Comparison of ENCODE assay signal across 24 cellular contexts in the genomic region with DNA sequence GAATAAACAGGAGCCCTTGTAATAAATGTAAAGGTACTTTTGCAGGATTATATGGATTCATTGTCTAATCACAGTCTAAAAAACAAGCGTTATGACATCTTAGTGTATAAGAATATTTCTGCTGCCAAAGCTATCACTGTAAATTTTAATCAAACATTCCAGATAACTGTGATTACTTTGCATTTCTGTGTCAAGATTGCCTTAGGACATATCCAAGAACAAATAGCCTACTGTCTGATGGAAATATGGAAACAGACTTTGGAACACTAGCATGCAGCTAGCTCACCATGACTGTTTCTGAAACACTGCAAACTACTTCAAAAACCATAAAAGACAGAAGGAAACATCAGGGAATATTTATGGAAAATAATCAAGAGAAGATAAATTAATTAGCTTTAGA.
"Had no signal": no experiment of that assay in that cellular context is flagged by ENCODE, and none has a peak within 500 bp of the region (broad histone marks: within the 10 kb centered on the region; RNA-seq: fewer than 3 reads in every experiment).

No MANE protein-coding gene starts in this region.

- H3K36me3 ChIP-seq: left ventricle myocardium inferior, ovary, right atrium auricular region, right lobe of liver, tibial nerve, uterus had no signal

- H3K4me1 ChIP-seq: left ventricle myocardium inferior, right atrium auricular region, right lobe of liver, tibial nerve, uterus had no signal

- H3K4me3 ChIP-seq: hepatocyte, left ventricle myocardium inferior, lung, mucosa of descending colon, ovary, right atrium auricular region, right lobe of liver, skin epidermis, tibial nerve, uterus had no signal

- H3K9me3 ChIP-seq: mucosa of descending colon, ovary, right lobe of liver, tibial nerve, uterus had no signal

- H3K27me3 ChIP-seq: hepatocyte, ovary, right atrium auricular region, right lobe of liver, tibial nerve, uterus had no signal

- H3K36me3 Mint-ChIP-seq: mesothelial cell of epicardium; naive thymus-derived CD4-positive, alpha-beta T cell; natural killer cell treated with Interleukin-12 subunit alpha and Interleukin-12 subunit beta and Interleukin-15 and Interleukin-18, amount 100 ng/mL, for 72 hours; type B pancreatic cell had no signal

- ATAC-seq: mucosa of descending colon; naive thymus-derived CD4-positive, alpha-beta T cell; natural killer cell treated with Interleukin-12 subunit alpha and Interleukin-12 subunit beta and Interleukin-15 and Interleukin-18, amount 100 ng/mL, for 72 hours; right lobe of liver had no signal

- H3K9me3 Mint-ChIP-seq: mesothelial cell of epicardium; natural killer cell treated with Interleukin-12 subunit alpha and Interleukin-12 subunit beta and Interleukin-15 and Interleukin-18, amount 100 ng/mL, for 72 hours; stimulated activated naive CD8-positive, alpha-beta T cell treated with anti-CD3 and anti-CD28 coated beads, Interleukin-15, Interleukin-2, amounts not matched to agents 100 ng/mL and 50 ng/mL, for 24 hours; type B pancreatic cell had no signal

- H3K27ac Mint-ChIP-seq: mesothelial cell of epicardium; naive thymus-derived CD4-positive, alpha-beta T cell; natural killer cell treated with Interleukin-12 subunit alpha and Interleukin-12 subunit beta and Interleukin-15 and Interleukin-18, amount 100 ng/mL, for 72 hours; progenitor cell of endocrine pancreas; stimulated activated naive CD8-positive, alpha-beta T cell treated with anti-CD3 and anti-CD28 coated beads, Interleukin-15, Interleukin-2, amounts not matched to agents 100 ng/mL and 50 ng/mL, for 24 hours; type B pancreatic cell had no signal

- DNase-seq: islet precursor cell; left ventricle myocardium inferior; mesendoderm; mucosa of descending colon; naive thymus-derived CD4-positive, alpha-beta T cell; ovary; right lobe of liver; stimulated activated CD4-positive, alpha-beta T cell treated with anti-CD3 and anti-CD28 coated beads, Interleukin-12 subunit alpha, Interleukin-12 subunit beta, amount 100 ng/mL, for 4 hours; stimulated activated CD4-positive, alpha-beta T cell treated with anti-CD3 and anti-CD28 coated beads, Interleukin-15, amount 100 ng/mL, for 24 hours; stimulated activated CD4-positive, alpha-beta T cell treated with anti-CD3 and anti-CD28 coated beads, Interleukin-2, amount 100 ng/mL, for 24 hours; stimulated activated CD4-positive, alpha-beta T cell treated with anti-CD3 and anti-CD28 coated beads, Interleukin-4, amount 100 ng/mL, for 1 hour; stimulated activated naive CD4-positive, alpha-beta T cell; substantia nigra; uterus had no signal

- H3K4me1 Mint-ChIP-seq: mesothelial cell of epicardium; naive thymus-derived CD4-positive, alpha-beta T cell had no signal

- H3K27ac ChIP-seq: hepatocyte, left ventricle myocardium inferior, ovary, right atrium auricular region, right lobe of liver, skin epidermis, tibial nerve, uterus had no signal

- H3K27me3 Mint-ChIP-seq: natural killer cell treated with Interleukin-12 subunit alpha and Interleukin-12 subunit beta and Interleukin-15 and Interleukin-18, amount 100 ng/mL, for 72 hours; progenitor cell of endocrine pancreas; stimulated activated naive CD8-positive, alpha-beta T cell treated with anti-CD3 and anti-CD28 coated beads, Interleukin-15, Interleukin-2, amounts not matched to agents 100 ng/mL and 50 ng/mL, for 24 hours; type B pancreatic cell had no signal

- H3K4me3 Mint-ChIP-seq: mesothelial cell of epicardium; naive thymus-derived CD4-positive, alpha-beta T cell; natural killer cell treated with Interleukin-12 subunit alpha and Interleukin-12 subunit beta and Interleukin-15 and Interleukin-18, amount 100 ng/mL, for 72 hours; stimulated activated naive CD8-positive, alpha-beta T cell treated with anti-CD3 and anti-CD28 coated beads, Interleukin-15, Interleukin-2, amounts not matched to agents 100 ng/mL and 50 ng/mL, for 24 hours; type B pancreatic cell had no signal
